In the genomic region with DNA sequence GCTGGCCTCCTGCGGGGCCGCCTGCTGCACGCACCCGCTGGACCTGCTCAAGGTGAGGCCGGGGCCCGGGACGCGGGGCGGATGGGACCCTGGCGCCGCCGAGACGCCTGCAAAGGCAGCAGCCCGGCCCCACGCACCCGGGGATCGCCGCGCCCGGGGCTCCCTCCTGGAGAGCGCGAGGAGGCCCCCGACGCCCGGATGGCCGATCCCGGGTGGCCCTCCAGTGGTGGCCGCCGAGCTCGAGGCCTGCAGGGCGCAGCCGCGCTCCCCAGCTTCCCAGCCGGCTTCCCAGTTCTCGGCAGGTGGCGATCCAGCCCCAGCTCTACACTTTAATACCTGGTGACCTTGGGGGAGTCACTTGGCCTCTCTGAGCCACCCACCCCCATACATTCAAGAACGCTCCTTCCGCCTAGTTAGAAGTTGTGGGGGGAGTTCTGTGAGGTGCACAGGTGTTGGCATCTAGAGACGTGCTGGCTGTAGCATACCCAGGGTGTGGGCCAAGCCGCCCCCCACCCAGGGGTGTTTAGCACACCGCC, we compare ENCODE assay signal across 8 cellular contexts. TPM values are rescaled to one million over a fixed set of nuclear protein-coding genes. Genes with fewer than 3 reads are reported as not detected.
DNase-seq lines count a peak whose midpoint lies in the region; ATAC-seq and TF ChIP-seq lines count a peak whose summit lies in the region.

No MANE protein-coding gene starts in this region.

- H3K4me3 Mint-ChIP-seq in chondrocyte (ENCODE audit: unreplicated experiment), result peak overlapping the region; percentile 76

- intact Hi-C loops in uterus (cut with DNase I; ENCODE audit: low total_unique reads), result no loop called here

- H3K4me1 ChIP-seq in uterus, result peaks cover 0 to 14% of the 10 kb centered on the region in 2 donors

- TF ChIP-seq POLR2A in uterus (IDR thresholded peaks at IDR 0.05), result no peak

- no peaks in the 10 kb centered on the region for H3K27me3 Mint-ChIP-seq in chondrocyte (ENCODE audit: low read depth)

- H3K27me3 ChIP-seq in uterus, result no peaks in the 10 kb centered on the region

- no peaks in the 10 kb centered on the region for H3K36me3 ChIP-seq in uterus

- no peaks in the 10 kb centered on the region for H3K9me3 Mint-ChIP-seq in chondrocyte (ENCODE audit: low read depth)

- H3K36me3 Mint-ChIP-seq in chondrocyte (ENCODE audit: low read depth), result no peaks in the 10 kb centered on the region

- H3K4me1 Mint-ChIP-seq in chondrocyte (ENCODE audit: low read depth), result peaks cover 20% of the 10 kb centered on the region

- no peaks in the 10 kb centered on the region for H3K9me3 ChIP-seq in uterus

- H3K27ac ChIP-seq in uterus, result no peak overlapping the region

- H3K4me3 ChIP-seq in uterus, result peak overlapping the region; percentile 31 to 67

- TF ChIP-seq CTCF in chondrocyte (IDR thresholded peaks at IDR 0.05) (peak; percentile 36), uterus (IDR thresholded peaks at IDR 0.05) (no peak)

- DNase-seq in NCI-H1417 (lab: John Stamatoyannopoulos, UW) (peak in 2 of 3 experiments; percentile 69 to 76), NCI-H1417 treated with DMSO at 0.1 percent for 48 hours (lab: John Stamatoyannopoulos, UW) (no peak), NCI-H69 (lab: John Stamatoyannopoulos, UW) (peak; percentile 63), chondrocyte (ENCODE audit: low spot score) (no peak), lung microvascular endothelial cell (ENCODE audit: low read depth in 2 of 2) (peak; percentile 42 to 46), uterus (peak in 1 of 2 donors; percentile 17), OCI-M2 (lab: John Stamatoyannopoulos, UW; ENCODE audit: unreplicated experiment) (no peak)

- peak; percentile 15 for ATAC-seq in GM21723 (IDR thresholded peaks at IDR 0.05; ENCODE audit: unreplicated experiment)

- peak overlapping the region; percentile 17 for H3K27ac Mint-ChIP-seq in chondrocyte (ENCODE audit: unreplicated experiment)

RNA-seq across cellular contexts. Expression of a gene that starts 0.5 kb away (rescaled TPM):
- total RNA-seq in chondrocyte, result 5.6 to 8.5 TPM (median 5.7 TPM) in 3 replicates
- total RNA-seq in lung microvascular endothelial cell, result 6.7 and 11.8 TPM in 2 replicates
- 10 to 100 TPM in 1 of 4 donors, 1 to 10 TPM in 2, not detected in 1; 5.6 to 11.3 (median 7.6) TPM for total RNA-seq in uterus

RNA-seq across cellular contexts. Expression of a gene that starts 9.4 kb away (rescaled TPM):
- total RNA-seq in chondrocyte (38.7 to 48.6 TPM (median 41.8 TPM) in 3 replicates), lung microvascular endothelial cell (7.8 and 8.7 TPM in 2 replicates), uterus (10 to 100 TPM in 2 of 4 donors, 1 to 10 TPM in 1, under 1 TPM in 1; 0.77 to 72.9 (median 19.5) TPM)

RNA-seq across cellular contexts. Expression of a gene that starts 28.7 kb away (rescaled TPM):
- total RNA-seq in chondrocyte (87.4 to 93.1 TPM (median 89.6 TPM) in 3 replicates), lung microvascular endothelial cell (43.2 and 45.2 TPM in 2 replicates), uterus (100 to 1,000 TPM in 1 of 4 donors, 10 to 100 TPM in 3; 21.0 to 121 (median 72.5) TPM)

RNA-seq across cellular contexts. Expression of a gene that starts 28.9 kb away (rescaled TPM):
- 29.5 to 32.6 TPM (median 32.5 TPM) in 3 replicates for total RNA-seq in chondrocyte
- 28.6 and 29.4 TPM in 2 replicates for total RNA-seq in lung microvascular endothelial cell
- total RNA-seq in uterus, result 10 to 100 TPM in 3 of 4 donors, 1 to 10 TPM in 1; 4.4 to 36.9 (median 27.0) TPM

RNA-seq across cellular contexts. Expression of a gene that starts 46.0 kb away (rescaled TPM):
- total RNA-seq in chondrocyte, result 13.8 to 19.1 TPM (median 15.4 TPM) in 3 replicates
- total RNA-seq in lung microvascular endothelial cell, result 5.7 and 6.9 TPM in 2 replicates
- total RNA-seq in uterus, result 10 to 100 TPM in 1 of 4 donors, 1 to 10 TPM in 2, under 1 TPM in 1; 0.77 to 12.3 (median 3.9) TPM

Comparison
In these comparisons a context has a peak if more than half of its experiments do, and no peak if none do; other contexts are left out.
1. DNase-seq: peak in NCI-H1417 (2 of 3), NCI-H69 (single experiment) and lung microvascular endothelial cell (2 of 2); none in NCI-H1417 treated with DMSO at 0.1 percent for 48 hours (single experiment), chondrocyte (single experiment) and OCI-M2 (single experiment).